In genomic region chr17:77145635-77146632, GRCh38 we compare ENCODE assay signal across 8 cellular contexts. TPM values are rescaled to one million over a fixed set of nuclear protein-coding genes. Genes with fewer than 3 reads are reported as not detected.
DNase-seq lines count a peak whose midpoint lies in the region; ATAC-seq and TF ChIP-seq lines count a peak whose summit lies in the region.

No MANE protein-coding gene starts in this region.

- CTCF ChIA-PET in activated CD4-positive, alpha-beta T cell treated with anti-CD3 and anti-CD28 coated beads, Interleukin-2, amount 10 ng/mL, durations not matched to agents 7 days and 5 days (lab: Charles Lee): interaction anchor here (2.0 kb wide), 1 partner anchor 9 kb away, joined by 5 read pairs; no protein-coding TSS in a partner anchor
- CTCF ChIA-PET in RWPE1 (lab: Yijun Ruan, JAX): interaction anchor here (0.6 to 1.0 kb wide), 2 partner anchors 27 to 95 kb away, joined by 3 read pairs; no protein-coding TSS in a partner anchor

- H3K27me3 Mint-ChIP-seq in activated CD4-positive, alpha-beta T cell treated with anti-CD3 and anti-CD28 coated beads, Interleukin-2, amount 10 ng/mL, durations not matched to agents 7 days and 5 days: no peaks in the 10 kb centered on the region
- no peaks in the 10 kb centered on the region for H3K27me3 Mint-ChIP-seq in natural killer cell (ENCODE audit: low read depth in 2 of 2)

- H3K9me3 Mint-ChIP-seq in activated CD4-positive, alpha-beta T cell treated with anti-CD3 and anti-CD28 coated beads, Interleukin-2, amount 10 ng/mL, durations not matched to agents 7 days and 5 days: no peaks in the 10 kb centered on the region
- H3K9me3 Mint-ChIP-seq in natural killer cell: no peaks in the 10 kb centered on the region

- POLR2A ChIA-PET in activated CD4-positive, alpha-beta T cell treated with anti-CD3 and anti-CD28 coated beads, Interleukin-2, amount 10 ng/mL, durations not matched to agents 7 days and 5 days (lab: Charles Lee): no interaction called here
- POLR2A ChIA-PET in RWPE1 (lab: Yijun Ruan, JAX; ENCODE audit: low non-redundant PET): no interaction called here

- peaks cover 72% of the 10 kb centered on the region for H3K36me3 Mint-ChIP-seq in activated CD4-positive, alpha-beta T cell treated with anti-CD3 and anti-CD28 coated beads, Interleukin-2, amount 10 ng/mL, durations not matched to agents 7 days and 5 days (ENCODE audit: low read depth)
- no peaks in the 10 kb centered on the region for H3K36me3 Mint-ChIP-seq in natural killer cell

- TF ChIP-seq CTCF in RWPE1 (conservative IDR thresholded peaks at IDR 0.05; ENCODE audit: low read depth) (no peak), epithelial cell of proximal tubule (conservative IDR thresholded peaks at IDR 0.05; ENCODE audit: low read depth, low read length) (peak; percentile 48), natural killer cell (IDR thresholded peaks at IDR 0.05) (no peak)

- DNase-seq in activated CD4-positive, alpha-beta T cell treated with anti-CD3 and anti-CD28 coated beads, Interleukin-2, amount 10 ng/mL, durations not matched to agents 7 days and 5 days: no peak
- DNase-seq in activated CD4-positive, alpha-beta T cell treated with anti-CD3 and anti-CD28 coated beads, Interleukin-2, amount 50 U/mL, for 1 hour: no peak
- DNase-seq in RWPE1 (ENCODE audit: low spot score) (no peak), epithelial cell of proximal tubule (ENCODE audit: low read depth) (peak; percentile 46), natural killer cell (no peak), DMS53 treated with DMSO at 0.1 percent for 48 hours (lab: John Stamatoyannopoulos, UW; ENCODE audit: unreplicated experiment) (no peak)

- peak overlapping the region; percentile 73 for H3K27ac Mint-ChIP-seq in activated CD4-positive, alpha-beta T cell treated with anti-CD3 and anti-CD28 coated beads, Interleukin-2, amount 10 ng/mL, durations not matched to agents 7 days and 5 days
- peak overlapping the region; percentile 84 to 86 for H3K27ac Mint-ChIP-seq in natural killer cell

- peak overlapping the region; percentile 27 for H3K4me3 ChIP-seq in epithelial cell of proximal tubule (ENCODE audit: low read depth, low read length)

- H3K4me3 Mint-ChIP-seq in activated CD4-positive, alpha-beta T cell treated with anti-CD3 and anti-CD28 coated beads, Interleukin-2, amount 10 ng/mL, durations not matched to agents 7 days and 5 days: no peak overlapping the region
- H3K4me3 Mint-ChIP-seq in natural killer cell: peak overlapping the region; percentile 84

- peak overlapping the region; percentile 69 for H3K27ac ChIP-seq in RWPE1

- H3K4me1 Mint-ChIP-seq in activated CD4-positive, alpha-beta T cell treated with anti-CD3 and anti-CD28 coated beads, Interleukin-2, amount 10 ng/mL, durations not matched to agents 7 days and 5 days: peaks cover 79% of the 10 kb centered on the region
- H3K4me1 Mint-ChIP-seq in natural killer cell: peaks cover 71 to 75% of the 10 kb centered on the region in 2 donors

- ATAC-seq in natural killer cell (peak; percentile 16 to 38 (median 24)), GM18907 (IDR thresholded peaks at IDR 0.05; ENCODE audit: unreplicated experiment) (no peak), HG03342 (IDR thresholded peaks at IDR 0.05; ENCODE audit: unreplicated experiment) (no peak)

- intact Hi-C loops in natural killer cell (cut with micrococcal nuclease): no loop called here

RNA-seq across cellular contexts. Expression of gene SEC14L1, which starts 5.2 kb away (rescaled TPM):
- total RNA-seq in activated CD4-positive, alpha-beta T cell treated with anti-CD3 and anti-CD28 coated beads, Interleukin-2, amount 10 ng/mL, durations not matched to agents 7 days and 5 days: 10 to 100 TPM; 56.6 to 57.4 TPM
- 44.3 and 74.4 TPM in 2 replicates for total RNA-seq in epithelial cell of proximal tubule
- total RNA-seq in natural killer cell: 100 to 1,000 TPM; 129 to 160 (median 129) TPM

Comparison
In these comparisons a context has a peak if more than half of its experiments do, and no peak if none do; other contexts are left out.
1. ATAC-seq: peak in natural killer cell (3 of 3); none in GM18907 (single experiment) and HG03342 (single experiment).